Comparison of ENCODE assay signal across 8 cellular contexts in genomic region chr19:43532571-43532961, GRCh38. TPM values are rescaled to one million over a fixed set of nuclear protein-coding genes. Genes with fewer than 3 reads are reported as not detected.
DNase-seq lines count a peak whose midpoint lies in the region; ATAC-seq and TF ChIP-seq lines count a peak whose summit lies in the region.

No MANE protein-coding gene starts in this region.

- H3K36me3 ChIP-seq in SJCRH30 (peaks cover 6% of the 10 kb centered on the region; the same call in 1 of the 2 replicates), neural cell (ENCODE audit: insufficient read depth, low read length) (no peaks in the 10 kb centered on the region)

- H4K20me1 ChIP-seq in neural cell (ENCODE audit: insufficient read depth) = no peaks in the 10 kb centered on the region

- H3K9me2 ChIP-seq in neural cell (ENCODE audit: insufficient read depth, low read length) = no peaks in the 10 kb centered on the region

- TF ChIP-seq RAD21 in neural cell (conservative IDR thresholded peaks at IDR 0.05) = no peak

- H3K9ac ChIP-seq in neural cell (ENCODE audit: low read length) = peak overlapping the region; percentile 71

- H3K27me3 ChIP-seq in SJCRH30 (no peaks in the 10 kb centered on the region), neural cell (ENCODE audit: insufficient read depth, low read depth, low read length) (no peaks in the 10 kb centered on the region)

- peak; percentile 3 for ATAC-seq in HG03064 (IDR thresholded peaks at IDR 0.05; ENCODE audit: low read depth, unreplicated experiment)
- ATAC-seq in omental fat pad (ENCODE audit: low FRiP score) = no peak

- no peak for TF ChIP-seq CTCF in neural cell (IDR thresholded peaks at IDR 0.05; ENCODE audit: poor library complexity, severe bottlenecking)
- TF ChIP-seq CTCF in omental fat pad (IDR thresholded peaks at IDR 0.05) = no peak

- no peaks in the 10 kb centered on the region for H3F3A ChIP-seq in neural cell (ENCODE audit: insufficient read depth, low read length, poor library complexity, severe bottlenecking)

- H3K79me2 ChIP-seq in neural cell (replicated peaks; ENCODE audit: insufficient read depth, low read length) = no peaks in the 10 kb centered on the region

- peak overlapping the region; percentile 88 for H3K4me2 ChIP-seq in neural cell (ENCODE audit: low read length)

- H3K4me1 ChIP-seq in SJCRH30 = no peaks in the 10 kb centered on the region

- no peak for TF ChIP-seq EP300 in neural cell (conservative IDR thresholded peaks at IDR 0.05; ENCODE audit: poor library complexity, severe bottlenecking)

- H3K4me3 ChIP-seq in SJCRH30 (peak overlapping the region; percentile 41), neural cell (ENCODE audit: low read length) (peak overlapping the region; percentile 76)

- DNase-seq in NCI-H1694 (lab: John Stamatoyannopoulos, UW) = peak; percentile 79
- DNase-seq in NCI-H1694 treated with DMSO at 0.1 percent for 48 hours (lab: John Stamatoyannopoulos, UW) = no peak
- DNase-seq in SJCRH30 = peak in 1 of 2 experiments; percentile 28
- no peak for DNase-seq in epithelial cell of prostate (ENCODE audit: low read depth, low spot score)
- no peak for DNase-seq in NCI-H345 treated with DMSO at 0.1 percent for 48 hours (lab: John Stamatoyannopoulos, UW; ENCODE audit: unreplicated experiment)
- DNase-seq in omental fat pad (ENCODE audit: low spot score) = no peak

- H3K27ac ChIP-seq in SJCRH30 (no peak overlapping the region; the same call in 1 of the 2 replicates), epithelial cell of prostate (peak overlapping the region; percentile 74), neural cell (ENCODE audit: low read length) (peak overlapping the region; percentile 79)

- H2AFZ ChIP-seq in neural cell (ENCODE audit: low read depth, low read length) = peak overlapping the region; percentile 82

- H3K9me3 ChIP-seq in SJCRH30 (replicated peaks) (no peaks in the 10 kb centered on the region), neural cell (ENCODE audit: low read length) (no peaks in the 10 kb centered on the region)

TF ChIP-seq in neural cell, 6 proteins besides CTCF, POLR2A, EP300 and RAD21:
- TF ChIP-seq EZH2 (IDR thresholded peaks at IDR 0.05; ENCODE audit: borderline replicate concordance, insufficient read depth, low read length, poor library complexity, severe bottlenecking) (no peak), POLR2AphosphoS5 (IDR thresholded peaks at IDR 0.05) (no peak)

RNA-seq across cellular contexts. Expression of gene ZNF575, which starts 0.4 kb away (rescaled TPM):
- not detected in 2 replicates for total RNA-seq in SJCRH30 (2014; rRNA removed; shearing (Covaris generic))
- polyA plus RNA-seq in neural cell = not detected in 2 replicates
- 0.69 and 1.2 TPM in 2 replicates for polyA minus RNA-seq in neural cell
- total RNA-seq in omental fat pad = under 1 TPM in 1 of 4 donors, not detected in 3; 0.47 TPM

RNA-seq across cellular contexts. Expression of gene ETHE1, which starts 5.6 kb away (rescaled TPM):
- total RNA-seq in SJCRH30 (2014; rRNA removed; shearing (Covaris generic)) = 11.5 and 12.2 TPM in 2 replicates
- 40.9 and 58.0 TPM in 2 replicates for polyA plus RNA-seq in neural cell
- polyA minus RNA-seq in neural cell = 15.6 and 17.5 TPM in 2 replicates
- 10 to 100 TPM; 32.4 to 52.3 (median 41.3) TPM for total RNA-seq in omental fat pad

RNA-seq across cellular contexts. Expression of gene PHLDB3, which starts 28.0 kb away (rescaled TPM):
- total RNA-seq in SJCRH30 (2014; rRNA removed; shearing (Covaris generic)) = 4.4 and 5.2 TPM in 2 replicates
- polyA plus RNA-seq in neural cell = 5.6 and 8.1 TPM in 2 replicates
- 3.0 and 4.1 TPM in 2 replicates for polyA minus RNA-seq in neural cell
- 1 to 10 TPM; 2.0 to 8.7 (median 3.9) TPM for total RNA-seq in omental fat pad

RNA-seq across cellular contexts. Expression of gene XRCC1, which starts 42.8 kb away (rescaled TPM):
- total RNA-seq in SJCRH30 (2014; rRNA removed; shearing (Covaris generic)) = 43.0 and 43.5 TPM in 2 replicates
- 18.6 and 19.0 TPM in 2 replicates for polyA plus RNA-seq in neural cell
- polyA minus RNA-seq in neural cell = 17.5 and 24.4 TPM in 2 replicates
- 10 to 100 TPM; 13.0 to 24.1 (median 15.8) TPM for total RNA-seq in omental fat pad

RNA-seq across cellular contexts. Expression of gene PINLYP, which starts 43.0 kb away (rescaled TPM):
- total RNA-seq in SJCRH30 (2014; rRNA removed; shearing (Covaris generic)) = 2.7 and 3.9 TPM in 2 replicates
- 1.9 and 3.2 TPM in 2 replicates for polyA plus RNA-seq in neural cell
- 0.81 TPM in 1 of 2 replicates, not detected in the other for polyA minus RNA-seq in neural cell
- total RNA-seq in omental fat pad = 10 to 100 TPM in 2 of 4 donors, 1 to 10 TPM in 2; 3.8 to 18.4 (median 8.6) TPM
